19 cellular contexts compared by ENCODE assay signal in the genomic region with DNA sequence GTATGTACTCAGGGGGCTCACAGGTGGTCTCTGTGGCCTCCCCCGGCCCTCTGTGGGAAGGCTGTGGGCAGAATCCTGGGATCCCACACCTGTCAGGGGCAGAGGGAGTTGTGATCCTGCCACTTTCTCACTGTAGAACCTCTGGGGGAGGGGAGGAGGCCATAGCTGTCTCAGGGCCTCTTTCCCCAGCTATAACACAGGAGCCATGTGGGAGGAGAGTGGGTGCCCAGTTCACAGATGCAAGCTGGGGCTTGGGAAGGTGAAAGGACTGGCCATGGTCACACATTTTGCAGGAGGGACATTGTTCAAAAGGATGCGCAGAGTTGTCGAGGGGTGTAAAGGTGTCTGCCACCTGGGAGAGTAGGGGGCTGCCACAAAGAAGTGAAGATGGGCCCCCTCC. TPM values are rescaled to one million over a fixed set of nuclear protein-coding genes. Genes with fewer than 3 reads are reported as not detected.
DNase-seq lines count a peak whose midpoint lies in the region; ATAC-seq and TF ChIP-seq lines count a peak whose summit lies in the region.
"Had no signal": no experiment of that assay in that cellular context is flagged by ENCODE, and none has a peak within 500 bp of the region (broad histone marks: within the 10 kb centered on the region; RNA-seq: fewer than 3 reads in every experiment).

No MANE protein-coding gene starts in this region.

- POLR2A ChIA-PET in PC-9 (lab: Charles Lee; ENCODE audit: unreplicated experiment) = no interaction called here

- intact Hi-C loops in right cardiac atrium (cut with DNase I) (no loop called here), PC-9 (cut with micrococcal nuclease; ENCODE audit: unreplicated experiment) (no loop called here)

- H3F3A ChIP-seq in PC-9 (ENCODE audit: insufficient read depth, low read depth) = peaks cover 39% of the 10 kb centered on the region

- CTCF ChIA-PET in PC-9 (lab: Charles Lee) = interaction anchor here (0.6 to 1.7 kb wide), 4 partner anchors 24 to 266 kb away, joined by 3 to 7 read pairs (median 3); no protein-coding TSS in a partner anchor

- H2AFZ ChIP-seq in PC-9 = no peak overlapping the region

- 0 out of 2 replicates have a peak overlapping the region, but pooled peaks have one; percentile 65 for H3K4me2 ChIP-seq in PC-9
- H3K4me2 ChIP-seq: KMS-11 had no signal

- no peaks in the 10 kb centered on the region for H3K9me2 ChIP-seq in PC-9 (ENCODE audit: insufficient read depth)

- BruUV-seq in PC-9 (replicated peaks; lab: Mats Ljungman, UMichigan) = no TSS peak

- no peak for TF ChIP-seq CTCF in right atrium auricular region (IDR thresholded peaks at IDR 0.05)
- TF ChIP-seq CTCF in PC-9 (conservative IDR thresholded peaks at IDR 0.05) = no peak

- H3K4me3 Mint-ChIP-seq in central memory CD8-positive, alpha-beta T cell = no peak overlapping the region
- no peak overlapping the region for H3K4me3 Mint-ChIP-seq in stimulated activated naive CD8-positive, alpha-beta T cell treated with anti-CD3 and anti-CD28 coated beads, Interleukin-15, amount 100 ng/mL, for 72 hours

- H3K27ac ChIP-seq in right atrium auricular region (peak overlapping the region; percentile 79 to 97), right cardiac atrium (ENCODE audit: low read length) (no peak overlapping the region), PC-9 (0 out of 2 replicates have a peak overlapping the region, but pooled peaks have one; percentile 73)
- H3K27ac ChIP-seq: body of pancreas, KMS-11, right lobe of liver had no signal

- peaks cover 79% of the 10 kb centered on the region for H3K79me2 ChIP-seq in PC-9 (ENCODE audit: low read depth)

- peak overlapping the region; percentile 13 for H3K27ac Mint-ChIP-seq in central memory CD8-positive, alpha-beta T cell (ENCODE audit: low read depth)
- H3K27ac Mint-ChIP-seq in stimulated activated naive CD8-positive, alpha-beta T cell treated with anti-CD3 and anti-CD28 coated beads, Interleukin-15, amount 100 ng/mL, for 72 hours = peak overlapping the region; percentile 61 to 86

- H3K4me3 ChIP-seq in right atrium auricular region (no peak overlapping the region), right cardiac atrium (ENCODE audit: low read length) (no peak overlapping the region), PC-9 (no peak overlapping the region)
- H3K4me3 ChIP-seq: body of pancreas, mucosa of descending colon, right lobe of liver, vagina had no signal

- DNase-seq in right atrium auricular region (ENCODE audit: low spot score) (no peak), right cardiac atrium (no peak), PC-9 (no peak), anterior cingulate cortex (lab: John Stamatoyannopoulos, UW) (no peak), NCI-H2196 (lab: John Stamatoyannopoulos, UW; ENCODE audit: unreplicated experiment) (no peak), cerebellar nuclear complex (lab: John Stamatoyannopoulos, UW) (no peak)
- no peak for DNase-seq in central memory CD8-positive, alpha-beta T cell (ENCODE audit: low spot score in 2 of 2)
- no peak for DNase-seq in stimulated activated naive CD8-positive, alpha-beta T cell treated with anti-CD3 and anti-CD28 coated beads, Interleukin-15, amount 100 ng/mL, for 72 hours
- DNase-seq: body of pancreas, cortex of kidney, foreskin melanocyte, mucosa of descending colon, NCI-H1092, NCI-H2081, NCI-H510A, right lobe of liver, SHP77 had no signal

- no peaks in the 10 kb centered on the region for H4K20me1 ChIP-seq in PC-9 (ENCODE audit: insufficient read depth)

- H3K4me1 ChIP-seq in right atrium auricular region (peaks cover 0 to 96% of the 10 kb centered on the region in 2 donors), right cardiac atrium (ENCODE audit: control insufficient read depth, insufficient read depth, low read length) (peaks cover 17% of the 10 kb centered on the region), PC-9 (replicated peaks; ENCODE audit: insufficient read depth) (peaks cover 92% of the 10 kb centered on the region)
- H3K4me1 ChIP-seq: right lobe of liver had no signal

- no peaks in the 10 kb centered on the region for H3K27me3 Mint-ChIP-seq in central memory CD8-positive, alpha-beta T cell
- H3K27me3 Mint-ChIP-seq in stimulated activated naive CD8-positive, alpha-beta T cell treated with anti-CD3 and anti-CD28 coated beads, Interleukin-15, amount 100 ng/mL, for 72 hours = no peaks in the 10 kb centered on the region

- peaks cover 83% of the 10 kb centered on the region for H3K4me1 Mint-ChIP-seq in central memory CD8-positive, alpha-beta T cell
- H3K4me1 Mint-ChIP-seq in stimulated activated naive CD8-positive, alpha-beta T cell treated with anti-CD3 and anti-CD28 coated beads, Interleukin-15, amount 100 ng/mL, for 72 hours = peaks cover 100% of the 10 kb centered on the region

- H3K9me3 ChIP-seq in right atrium auricular region = no peaks in the 10 kb centered on the region
- H3K9me3 ChIP-seq in right cardiac atrium (ENCODE audit: control insufficient read depth, low read length) = no peaks in the 10 kb centered on the region
- no peaks in the 10 kb centered on the region for H3K9me3 ChIP-seq in PC-9 (ENCODE audit: insufficient read depth, low read depth)
- H3K9me3 ChIP-seq: body of pancreas, mucosa of descending colon, right lobe of liver, vagina had no signal

- H3K27me3 ChIP-seq in right atrium auricular region (no peaks in the 10 kb centered on the region), right cardiac atrium (ENCODE audit: control insufficient read depth, insufficient read depth) (no peaks in the 10 kb centered on the region), PC-9 (ENCODE audit: insufficient read depth, low read depth) (no peaks in the 10 kb centered on the region)
- H3K27me3 ChIP-seq: body of pancreas, right lobe of liver, vagina had no signal

- H3K36me3 ChIP-seq in right atrium auricular region (no peaks in the 10 kb centered on the region), PC-9 (ENCODE audit: low read depth) (no peaks in the 10 kb centered on the region)
- H3K36me3 ChIP-seq: right lobe of liver, vagina had no signal

- peaks cover 9% of the 10 kb centered on the region for H3K36me3 Mint-ChIP-seq in central memory CD8-positive, alpha-beta T cell (ENCODE audit: insufficient read depth)

- no peak for ATAC-seq in right cardiac atrium
- no peak for ATAC-seq in central memory CD8-positive, alpha-beta T cell (replicated peaks; ENCODE audit: extremely low read depth, poor library complexity, severe bottlenecking)
- ATAC-seq in stimulated activated naive CD8-positive, alpha-beta T cell treated with anti-CD3 and anti-CD28 coated beads, Interleukin-15, amount 100 ng/mL, for 72 hours = no peak
- ATAC-seq: body of pancreas, mucosa of descending colon, right lobe of liver had no signal

- 92% methylated on average over 3 of the region's 3 CpGs for WGBS in right cardiac atrium

- no peaks in the 10 kb centered on the region for H3K9me3 Mint-ChIP-seq in central memory CD8-positive, alpha-beta T cell
- H3K9me3 Mint-ChIP-seq in stimulated activated naive CD8-positive, alpha-beta T cell treated with anti-CD3 and anti-CD28 coated beads, Interleukin-15, amount 100 ng/mL, for 72 hours = no peaks in the 10 kb centered on the region

RNA-seq across cellular contexts. Expression of gene MAPKAPK3, which starts 11.7 kb away (rescaled TPM):
- total RNA-seq in right atrium auricular region = 100 to 1,000 TPM; 148 to 187 TPM
- 100 to 1,000 TPM; 167 to 260 (median 225) TPM for total RNA-seq in right cardiac atrium
- polyA plus RNA-seq in right cardiac atrium = 181 TPM
- 88.2 and 99.5 TPM in 2 replicates for total RNA-seq in PC-9 (2021)

RNA-seq across cellular contexts. Expression of gene CISH, which starts 17.0 kb away (rescaled TPM):
- total RNA-seq in right atrium auricular region (1 to 10 TPM; 4.7 to 9.9 TPM), right cardiac atrium (10 to 100 TPM in 3 of 4 donors, 1 to 10 TPM in 1; 9.1 to 27.8 (median 11.2) TPM), PC-9 (2021) (2.7 and 3.2 TPM in 2 replicates)
- 8.0 TPM for polyA plus RNA-seq in right cardiac atrium

RNA-seq across cellular contexts. Expression of gene DOCK3, which starts 46.1 kb away (rescaled TPM):
- total RNA-seq in right atrium auricular region (1 to 10 TPM; 2.7 to 4.6 TPM), right cardiac atrium (1 to 10 TPM; 4.1 to 5.2 (median 4.6) TPM), PC-9 (2021) (15.2 and 16.9 TPM in 2 replicates)
- 1.9 TPM for polyA plus RNA-seq in right cardiac atrium

RNA-seq across cellular contexts. Expression of gene HEMK1, which starts 59.3 kb away (rescaled TPM):
- total RNA-seq in right atrium auricular region = 1 to 10 TPM; 7.2 to 9.6 TPM
- total RNA-seq in right cardiac atrium = 10 to 100 TPM; 14.0 to 18.3 (median 15.8) TPM
- 16.6 TPM for polyA plus RNA-seq in right cardiac atrium
- 20.6 and 24.2 TPM in 2 replicates for total RNA-seq in PC-9 (2021)
